23 cellular contexts compared by ENCODE assay signal in the genomic region with DNA sequence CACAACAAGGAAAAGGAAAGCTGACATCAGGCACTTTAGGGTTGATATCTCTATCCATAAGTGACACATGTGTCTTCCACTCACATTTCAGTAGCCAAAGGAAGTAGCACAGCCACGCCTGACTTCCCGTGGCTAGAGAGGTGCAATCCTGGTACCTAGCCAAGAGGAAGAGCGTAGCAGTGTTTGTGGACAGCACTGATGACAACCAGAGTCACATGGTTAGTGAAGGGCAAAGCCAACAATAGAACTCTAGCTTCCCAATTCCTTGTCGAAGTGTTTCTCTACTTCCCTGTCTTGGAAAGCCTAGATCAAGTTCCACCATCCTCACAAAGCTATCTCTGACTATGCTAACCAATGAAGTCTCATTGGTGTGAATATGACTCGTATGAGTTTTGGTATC.
DNase-seq lines count a peak whose midpoint lies in the region; ATAC-seq and TF ChIP-seq lines count a peak whose summit lies in the region.
"Had no signal": no experiment of that assay in that cellular context is flagged by ENCODE, and none has a peak within 500 bp of the region (broad histone marks: within the 10 kb centered on the region; RNA-seq: fewer than 3 reads in every experiment).

No MANE protein-coding gene starts in this region.

- H3K4me1 Mint-ChIP-seq in type B pancreatic cell (ENCODE audit: unreplicated experiment): no peaks in the 10 kb centered on the region
- H3K4me1 Mint-ChIP-seq: activated CD4-positive, alpha-beta T cell treated with anti-CD3 and anti-CD28 coated beads, Interleukin-2, amount 10 ng/mL, durations not matched to agents 7 days and 5 days; activated CD8-positive, alpha-beta memory T cell treated with anti-CD3 and anti-CD28 coated beads, Interleukin-2, amount 10 ng/mL, durations not matched to agents 7 days and 5 days; central memory CD8-positive, alpha-beta T cell; T-cell had no signal

- H3K4me3 Mint-ChIP-seq in type B pancreatic cell: no peak overlapping the region
- H3K4me3 Mint-ChIP-seq: activated CD4-positive, alpha-beta T cell treated with anti-CD3 and anti-CD28 coated beads, Interleukin-2, amount 10 ng/mL, durations not matched to agents 7 days and 5 days; activated CD8-positive, alpha-beta memory T cell treated with anti-CD3 and anti-CD28 coated beads, Interleukin-2, amount 10 ng/mL, durations not matched to agents 7 days and 5 days; CD14-positive monocyte; central memory CD8-positive, alpha-beta T cell; T-cell had no signal

- intact Hi-C loops in left ventricle myocardium superior (cut with micrococcal nuclease) (no loop called here), thyroid gland (cut with DNase I) (no loop called here)

- H3K27me3 ChIP-seq in effector memory CD4-positive, alpha-beta T cell (replicated peaks; ENCODE audit: control insufficient read depth, insufficient read depth, low read length, poor library complexity, severe bottlenecking): no peaks in the 10 kb centered on the region
- no peaks in the 10 kb centered on the region for H3K27me3 ChIP-seq in thyroid gland
- H3K27me3 ChIP-seq: hepatocyte had no signal

- ATAC-seq in left ventricle myocardium superior: peak; percentile 56
- ATAC-seq: activated CD8-positive, alpha-beta memory T cell treated with anti-CD3 and anti-CD28 coated beads, Interleukin-2, amount 10 ng/mL, durations not matched to agents 7 days and 5 days; PC-3; T-cell had no signal

- no peaks in the 10 kb centered on the region for H3K9me3 Mint-ChIP-seq in type B pancreatic cell
- H3K9me3 Mint-ChIP-seq: activated CD4-positive, alpha-beta T cell treated with anti-CD3 and anti-CD28 coated beads, Interleukin-2, amount 10 ng/mL, durations not matched to agents 7 days and 5 days; central memory CD8-positive, alpha-beta T cell; T-cell had no signal

- TF ChIP-seq CTCF in type B pancreatic cell (conservative IDR thresholded peaks at IDR 0.05) (no peak), GM10266 (IDR thresholded peaks at IDR 0.05; ENCODE audit: control insufficient read depth, insufficient read depth, low read depth, missing control alignments) (no peak), thyroid gland (IDR thresholded peaks at IDR 0.05) (no peak)

- H3K4me1 ChIP-seq in effector memory CD4-positive, alpha-beta T cell (ENCODE audit: control insufficient read depth, insufficient read depth, low read length, poor library complexity, severe bottlenecking): no peaks in the 10 kb centered on the region
- H3K4me1 ChIP-seq in thyroid gland: no peaks in the 10 kb centered on the region

- no peaks in the 10 kb centered on the region for H3K9me3 ChIP-seq in effector memory CD4-positive, alpha-beta T cell (ENCODE audit: control insufficient read depth, low read length)
- no peaks in the 10 kb centered on the region for H3K9me3 ChIP-seq in thyroid gland

- no peaks in the 10 kb centered on the region for H3K36me3 Mint-ChIP-seq in type B pancreatic cell
- H3K36me3 Mint-ChIP-seq: activated CD8-positive, alpha-beta memory T cell treated with anti-CD3 and anti-CD28 coated beads, Interleukin-2, amount 10 ng/mL, durations not matched to agents 7 days and 5 days; CD14-positive monocyte; T-cell had no signal

- no peak overlapping the region for H3K27ac Mint-ChIP-seq in type B pancreatic cell
- H3K27ac Mint-ChIP-seq: activated CD4-positive, alpha-beta T cell treated with anti-CD3 and anti-CD28 coated beads, Interleukin-2, amount 10 ng/mL, durations not matched to agents 7 days and 5 days; activated CD8-positive, alpha-beta memory T cell treated with anti-CD3 and anti-CD28 coated beads, Interleukin-2, amount 10 ng/mL, durations not matched to agents 7 days and 5 days; T-cell had no signal

- H3K27me3 Mint-ChIP-seq in type B pancreatic cell: peaks cover 9% of the 10 kb centered on the region
- H3K27me3 Mint-ChIP-seq: central memory CD8-positive, alpha-beta T cell had no signal

- TF ChIP-seq POLR2A in thyroid gland (IDR thresholded peaks at IDR 0.05): no peak

- peak; percentile 72 for DNase-seq in DMS53 (lab: John Stamatoyannopoulos, UW)
- peak; percentile 27 for DNase-seq in OCI-M1 (lab: John Stamatoyannopoulos, UW)
- DNase-seq in left ventricle myocardium superior: no peak
- peak; percentile 77 for DNase-seq in pons (ENCODE audit: low spot score)
- DNase-seq in effector memory CD4-positive, alpha-beta T cell: no peak
- no peak for DNase-seq in type B pancreatic cell (ENCODE audit: extremely low spot score, unreplicated experiment)
- DNase-seq in GM10266 (ENCODE audit: extremely low spot score): no peak
- no peak for DNase-seq in thyroid gland
- DNase-seq: activated CD4-positive, alpha-beta T cell treated with anti-CD3 and anti-CD28 coated beads, Interleukin-2, amount 10 ng/mL, durations not matched to agents 7 days and 5 days; activated CD8-positive, alpha-beta memory T cell treated with anti-CD3 and anti-CD28 coated beads, Interleukin-2, amount 10 ng/mL, durations not matched to agents 7 days and 5 days; activated naive CD4-positive, alpha-beta T cell treated with anti-CD3 and anti-CD28 coated beads, Interleukin-2, amount 50 U/mL, for 16 hours; DMS 273 treated with DMSO at 0.1 percent for 48 hours; H7; KG1; NCI-H1694 treated with DMSO at 0.1 percent for 48 hours; NCI-H748 treated with DMSO at 0.1 percent for 48 hours; PC-3; SHP77 treated with DMSO at 0.1 percent for 48 hours; T-cell had no signal

- H3K36me3 ChIP-seq in effector memory CD4-positive, alpha-beta T cell (ENCODE audit: control insufficient read depth, insufficient read depth, low read length): no peaks in the 10 kb centered on the region
- no peaks in the 10 kb centered on the region for H3K36me3 ChIP-seq in thyroid gland

- WGBS in thyroid gland, 2 donors: 70 to 73% methylated on average over 5 of the region's 5 CpGs

- no peak overlapping the region for H3K27ac ChIP-seq in effector memory CD4-positive, alpha-beta T cell (ENCODE audit: insufficient read depth, low read length, poor library complexity, severe bottlenecking)
- H3K27ac ChIP-seq in thyroid gland: no peak overlapping the region
- H3K27ac ChIP-seq: dorsolateral prefrontal cortex, hepatocyte had no signal

- no peak overlapping the region for H3K4me3 ChIP-seq in effector memory CD4-positive, alpha-beta T cell (ENCODE audit: insufficient read depth, low read depth, low read length, poor library complexity, severe bottlenecking)
- H3K4me3 ChIP-seq in thyroid gland (replicated peaks in 1 of 3): no peak overlapping the region
- H3K4me3 ChIP-seq: dorsolateral prefrontal cortex, hepatocyte had no signal

Comparison
In these comparisons a context has a peak if more than half of its experiments do, and no peak if none do; other contexts are left out.
1. DNase-seq: peak in DMS53 (single experiment), OCI-M1 (single experiment) and pons (single experiment); none in left ventricle myocardium superior (single experiment), effector memory CD4-positive, alpha-beta T cell (0 of 3), type B pancreatic cell (single experiment), GM10266 (single experiment) and thyroid gland (0 of 2).